In genomic region chr7:80918909-80919721, GRCh38 we compare ENCODE assay signal across 1 cellular context.
TF ChIP-seq lines count a peak whose summit lies in the region.

TSS of gene SEMA3C (minus strand) at chr7:80919051. CDS start at chr7:80916781, 2,270 bp downstream.

TF ChIP-seq in HEK293, 187 proteins besides CTCF, POLR2A, EP300 and RAD21 (continued from another document):
- peak; percentile 71 for TF ChIP-seq ZBTB26 (tag by site-specific recombination; optimal IDR thresholded peaks at IDR 0.05)
- TF ChIP-seq ZNF660 (tag by site-specific recombination; IDR thresholded peaks at IDR 0.05) = peak; percentile 69; the same call in 1 of the 2 replicates
- no peak for TF ChIP-seq ZNF626 (tag by site-specific recombination; IDR thresholded peaks at IDR 0.05)
- TF ChIP-seq FEZF1 (tag by site-specific recombination; IDR thresholded peaks at IDR 0.05) = peak; percentile 97
- TF ChIP-seq ZNF155 (tag by site-specific recombination; IDR thresholded peaks at IDR 0.05) = no peak
- peak; percentile 36; the same call in 1 of the 2 replicates for TF ChIP-seq ZNF24 (tag by site-specific recombination; IDR thresholded peaks at IDR 0.05)
- TF ChIP-seq EGR2 (tag by site-specific recombination; IDR thresholded peaks at IDR 0.05; ENCODE audit: low read depth) = no peak
- TF ChIP-seq PBX3 (CRISPR knock-in tag; IDR thresholded peaks at IDR 0.05) = peak; percentile 84
- peak; percentile 40; the same call in 1 of the 2 replicates for TF ChIP-seq KLF17 (tag by site-specific recombination; IDR thresholded peaks at IDR 0.05)
- TF ChIP-seq ZNF335 (tag by site-specific recombination; conservative IDR thresholded peaks at IDR 0.05) = peak; percentile 78; the same call in 1 of the 2 replicates
- TF ChIP-seq ZNF692 (tag by site-specific recombination; IDR thresholded peaks at IDR 0.05) = 0 out of 2 replicates have a peak, but pooled peaks have one; percentile 30
- TF ChIP-seq ZBTB44 (tag by site-specific recombination; IDR thresholded peaks at IDR 0.05) = peak; percentile 85
- TF ChIP-seq SP3 (tag by site-specific recombination; IDR thresholded peaks at IDR 0.05) = 0 out of 2 replicates have a peak, but pooled peaks have one; percentile 20
- TF ChIP-seq ZNF362 (tag by site-specific recombination; IDR thresholded peaks at IDR 0.05) = peak; percentile 71; the same call in 1 of the 2 replicates
- peak; percentile 71 for TF ChIP-seq ZBTB17 (tag by site-specific recombination; IDR thresholded peaks at IDR 0.05)
- no peak; the same call in 1 of the 2 replicates for TF ChIP-seq ZFHX2 (tag by site-specific recombination; conservative IDR thresholded peaks at IDR 0.05)
- TF ChIP-seq ZBTB20 (tag by site-specific recombination; IDR thresholded peaks at IDR 0.05) = 0 out of 2 replicates have a peak, but pooled peaks have one; percentile 42
- TF ChIP-seq GFI1B (tag by site-specific recombination; IDR thresholded peaks at IDR 0.05) = 0 out of 2 replicates have a peak, but pooled peaks have one; percentile 9
- 0 out of 2 replicates have a peak, but pooled peaks have one; percentile 32 for TF ChIP-seq ZNF558 (tag by site-specific recombination; IDR thresholded peaks at IDR 0.05)
- TF ChIP-seq ZNF18 (tag by site-specific recombination; IDR thresholded peaks at IDR 0.05) = peak; percentile 91
- TF ChIP-seq ZXDB (tag by site-specific recombination; IDR thresholded peaks at IDR 0.05) = peak; percentile 9; the same call in 1 of the 2 replicates
- TF ChIP-seq ZBTB8A (tag by site-specific recombination; IDR thresholded peaks at IDR 0.05) = 0 out of 2 replicates have a peak, but pooled peaks have one; percentile 23
- peak; percentile 93 for TF ChIP-seq ZSCAN30 (tag by site-specific recombination; IDR thresholded peaks at IDR 0.05)
- 0 out of 2 replicates have a peak, but pooled peaks have one; percentile 8 for TF ChIP-seq ZBTB11 (tag by site-specific recombination; conservative IDR thresholded peaks at IDR 0.05; ENCODE audit: low read depth)
- peak; percentile 55; the same call in 1 of the 2 replicates for TF ChIP-seq ZNF2 (tag by site-specific recombination; IDR thresholded peaks at IDR 0.05)
- peak; percentile 54; the same call in 1 of the 2 replicates for TF ChIP-seq ZNF391 (tag by site-specific recombination; IDR thresholded peaks at IDR 0.05; ENCODE audit: borderline replicate concordance, low read depth)
- 0 out of 2 replicates have a peak, but pooled peaks have one; percentile 16 for TF ChIP-seq ZNF501 (tag by site-specific recombination; IDR thresholded peaks at IDR 0.05)
- TF ChIP-seq ZBTB6 (tag by site-specific recombination; IDR thresholded peaks at IDR 0.05) = peak; percentile 49; the same call in 1 of the 2 replicates
- peak; percentile 83 for TF ChIP-seq ZNF600 (tag by site-specific recombination; IDR thresholded peaks at IDR 0.05)
- TF ChIP-seq ZNF629 (tag by site-specific recombination; IDR thresholded peaks at IDR 0.05) = peak; percentile 20; the same call in 1 of the 2 replicates
